14 cellular contexts compared by ENCODE assay signal in genomic region chr5:170390472-170390871, GRCh38. TPM values are rescaled to one million over a fixed set of nuclear protein-coding genes. Genes with fewer than 3 reads are reported as not detected.
DNase-seq lines count a peak whose midpoint lies in the region; FAIRE-seq and TF ChIP-seq lines count a peak whose summit lies in the region.
"Had no signal": no experiment of that assay in that cellular context is flagged by ENCODE, and none has a peak within 500 bp of the region (broad histone marks: within the 10 kb centered on the region; RNA-seq: fewer than 3 reads in every experiment).

No MANE protein-coding gene starts in this region.

- no peaks in the 10 kb centered on the region for H3K27me3 ChIP-seq in MM.1S (replicated peaks; ENCODE audit: insufficient read depth, low read length)
- peaks cover 49 to 59% of the 10 kb centered on the region in 2 experiments for H3K27me3 ChIP-seq in mesenchymal stem cell (ENCODE audit: control insufficient read depth in 1 of 2, insufficient read depth in 1 of 2, low read length in 2 of 2)
- no peaks in the 10 kb centered on the region for H3K27me3 ChIP-seq in tibial artery

- H3K4me3 ChIP-seq in MM.1S (ENCODE audit: low read length) (no peak overlapping the region), mesenchymal stem cell (ENCODE audit: insufficient read depth in 1 of 2, low read depth in 1 of 2, low read length in 2 of 2) (no peak overlapping the region), tibial artery (peak overlapping the region; percentile 64 to 81)

- no peaks in the 10 kb centered on the region for H3K79me2 ChIP-seq in MM.1S (ENCODE audit: low read length)

- H3F3A ChIP-seq in MM.1S (ENCODE audit: insufficient read depth, low read length): no peaks in the 10 kb centered on the region

- no peak for TF ChIP-seq POLR2A in GM12891 (IDR thresholded peaks at IDR 0.05; ENCODE audit: low read depth, low read length)

- TF ChIP-seq CTCF in MM.1S (IDR thresholded peaks at IDR 0.05; ENCODE audit: low read length): no peak
- TF ChIP-seq CTCF in tibial artery (IDR thresholded peaks at IDR 0.05): no peak

- H2AFZ ChIP-seq in MM.1S (ENCODE audit: low read length) (no peak overlapping the region), mesenchymal stem cell (ENCODE audit: low read depth, low read length) (no peak overlapping the region)

- no peaks in the 10 kb centered on the region for H3K79me1 ChIP-seq in mesenchymal stem cell (replicated peaks; ENCODE audit: low read length, poor library complexity, severe bottlenecking)

- no peak overlapping the region for H3K23ac ChIP-seq in mesenchymal stem cell (ENCODE audit: low read length in 2 of 2)

- H4K20me1 ChIP-seq in MM.1S (ENCODE audit: insufficient read depth, low read length): no peaks in the 10 kb centered on the region

- H3K36me3 ChIP-seq in MM.1S (replicated peaks; ENCODE audit: insufficient read depth, low read length) (no peaks in the 10 kb centered on the region), mesenchymal stem cell (ENCODE audit: control insufficient read depth in 1 of 2, insufficient read depth in 2 of 2, low read depth in 1 of 2, low read length in 2 of 2) (no peaks in the 10 kb centered on the region), tibial artery (no peaks in the 10 kb centered on the region)

- peak; percentile 26 for FAIRE-seq in GM12891 (lab: Jason Lieb, UNC)
- FAIRE-seq: A204.1 had no signal

- intact Hi-C loops in tibial artery (cut with DNase I; ENCODE audit: low total_unique reads): no loop called here

- H4K91ac ChIP-seq in mesenchymal stem cell (ENCODE audit: low read length): no peak overlapping the region

- H3K27ac ChIP-seq in MM.1S (ENCODE audit: low read length) (no peak overlapping the region), mesenchymal stem cell (ENCODE audit: low read length, poor library complexity, severe bottlenecking) (no peak overlapping the region), tibial artery (peak overlapping the region; percentile 90 to 96)
- H3K27ac ChIP-seq: C4-2B, KMS-11 had no signal

- H4K8ac ChIP-seq in mesenchymal stem cell (ENCODE audit: low read length): peak overlapping the region; percentile 58

- no peaks in the 10 kb centered on the region for H3K4me1 ChIP-seq in MM.1S (ENCODE audit: low read length)
- H3K4me1 ChIP-seq in mesenchymal stem cell (ENCODE audit: control insufficient read depth, insufficient read depth, low read depth, low read length): peaks cover 4% of the 10 kb centered on the region
- peaks cover 0 to 67% (median 24%) of the 10 kb centered on the region in 4 donors for H3K4me1 ChIP-seq in tibial artery

- H2BK15ac ChIP-seq in mesenchymal stem cell (ENCODE audit: low read depth, poor library complexity, severe bottlenecking): no peak overlapping the region

- H2BK120ac ChIP-seq in mesenchymal stem cell (ENCODE audit: low read depth, low read length): no peak overlapping the region

- H3K9me2 ChIP-seq in MM.1S (replicated peaks; ENCODE audit: insufficient read depth, low read length): no peaks in the 10 kb centered on the region

- no peak overlapping the region for H3K4ac ChIP-seq in mesenchymal stem cell (ENCODE audit: low read depth in 1 of 2, low read length in 2 of 2)

- no peak overlapping the region for H2BK12ac ChIP-seq in mesenchymal stem cell (ENCODE audit: low read length in 2 of 2)

- H3K4me2 ChIP-seq in MM.1S (ENCODE audit: low read depth, low read length) (no peak overlapping the region), mesenchymal stem cell (ENCODE audit: low read length, poor library complexity, severe bottlenecking) (no peak overlapping the region)
- H3K4me2 ChIP-seq: KMS-11 had no signal

- DNase-seq in GM12891 (ENCODE audit: insufficient read length, low spot score) (no peak), MM.1S (peak; percentile 54), mesenchymal stem cell (no peak), tibial artery (no peak), NOMO-1 (lab: John Stamatoyannopoulos, UW; ENCODE audit: unreplicated experiment in 2 of 2) (no peak), AML-193 (lab: John Stamatoyannopoulos, UW) (no peak)
- no peak for DNase-seq in stimulated activated CD4-positive, alpha-beta T cell treated with anti-CD3 and anti-CD28 coated beads, Interleukin-2, amount 100 ng/mL, for 24 hours
- DNase-seq: DMS 273 treated with DMSO at 0.1 percent for 48 hours, GDM1, NCI-H1092, NCI-H2081 treated with DMSO at 0.1 percent for 48 hours had no signal

- H3K18ac ChIP-seq in mesenchymal stem cell (ENCODE audit: low read depth in 1 of 2, low read length in 2 of 2): no peak overlapping the region

- no peak overlapping the region for H3K14ac ChIP-seq in mesenchymal stem cell (ENCODE audit: low read length in 2 of 2)

- 92% methylated on average over 3 of the region's 5 CpGs for WGBS in mesenchymal stem cell

- H2BK5ac ChIP-seq in mesenchymal stem cell (ENCODE audit: low read depth, low read length, poor library complexity, severe bottlenecking): no peak overlapping the region

- no peaks in the 10 kb centered on the region for H3K9me3 ChIP-seq in MM.1S (replicated peaks; ENCODE audit: insufficient read depth, low read length)
- H3K9me3 ChIP-seq in mesenchymal stem cell (ENCODE audit: control insufficient read depth, low read length): no peaks in the 10 kb centered on the region
- no peaks in the 10 kb centered on the region for H3K9me3 ChIP-seq in tibial artery

- H3K9ac ChIP-seq in MM.1S (ENCODE audit: low read length) (no peak overlapping the region), mesenchymal stem cell (ENCODE audit: low read length) (no peak overlapping the region)
- H3K9ac ChIP-seq: KMS-11 had no signal

- H2AK5ac ChIP-seq in mesenchymal stem cell (ENCODE audit: low read length, severe bottlenecking): no peak overlapping the region

TF ChIP-seq in GM12891, 5 proteins besides CTCF, POLR2A, EP300 and RAD21:
- TF ChIP-seq PAX5 (IDR thresholded peaks at IDR 0.05; ENCODE audit: insufficient read depth, low read length, severe bottlenecking) (no peak), POU2F2 (IDR thresholded peaks at IDR 0.05; ENCODE audit: low read depth, low read length) (no peak), SPI1 (IDR thresholded peaks at IDR 0.05; ENCODE audit: low read depth, low read length) (no peak), POLR2AphosphoS5 (IDR thresholded peaks at IDR 0.05; ENCODE audit: low read depth, low read length) (no peak)

RNA-seq across cellular contexts. Expression of gene KCNMB1, which starts 1.3 kb away (rescaled TPM):
- polyA plus RNA-seq in GM12891 (2012; ENCODE audit: low read depth, missing spikeins): 3.2 TPM
- not detected for polyA plus RNA-seq in mesenchymal stem cell (2013, experiment 1 of 2)
- polyA plus RNA-seq in mesenchymal stem cell (2013, experiment 2 of 2): not detected

Comparison
In these comparisons a context has a peak if more than half of its experiments do, and no peak if none do; other contexts are left out.
1. H3K27ac ChIP-seq: peak in tibial artery (2 of 2); none in MM.1S (single experiment) and mesenchymal stem cell (single experiment).
2. H3K4me3 ChIP-seq: peak in tibial artery (2 of 2); none in MM.1S (single experiment) and mesenchymal stem cell (0 of 2).